ENCODE assay signal across 1 cellular context in the genomic region with DNA sequence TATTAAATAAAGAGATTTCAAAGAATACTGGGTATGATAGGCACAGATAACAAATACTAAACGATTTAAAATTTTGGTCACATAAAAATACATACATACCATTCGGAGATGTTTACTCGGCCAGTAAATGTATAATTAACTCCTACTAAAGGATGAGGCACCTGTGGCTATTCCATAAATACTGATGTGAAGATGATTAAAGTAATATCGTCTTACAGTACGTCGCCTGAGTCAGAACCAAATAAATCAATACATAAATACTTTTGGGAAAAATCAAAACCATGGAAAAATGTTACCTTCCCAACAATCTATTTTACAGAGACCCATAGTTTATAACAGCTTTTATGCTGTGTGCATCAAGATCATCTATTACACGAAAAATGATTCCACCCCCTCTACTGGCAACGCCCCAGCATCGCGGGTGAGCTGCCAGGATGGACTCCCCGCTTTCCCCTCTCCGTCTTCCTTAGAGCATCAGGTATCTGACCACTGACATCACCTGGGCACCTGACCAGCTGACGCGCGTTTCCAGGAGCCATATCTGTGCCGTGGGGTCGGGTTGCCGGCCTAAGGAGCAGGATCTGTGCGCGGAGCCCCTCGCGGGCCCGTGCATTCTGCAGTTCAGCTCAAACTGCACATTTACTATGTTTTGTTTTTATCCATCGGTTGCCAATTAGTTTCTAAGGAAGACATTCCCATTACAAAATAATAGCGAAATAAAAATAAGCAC.
A peak's percentile ranks its signal among the peaks of the same experiment; 100 is the strongest.
TF ChIP-seq lines count a peak whose summit lies in the region.

No MANE protein-coding gene starts in this region.

TF ChIP-seq in neural cell, 6 proteins besides CTCF, POLR2A, EP300 and RAD21 (continued from another document):
- TF ChIP-seq REST (IDR thresholded peaks at IDR 0.05; ENCODE audit: borderline replicate concordance): no peak
- TF ChIP-seq EZH2 (IDR thresholded peaks at IDR 0.05; ENCODE audit: borderline replicate concordance, insufficient read depth, low read length, poor library complexity, severe bottlenecking): no peak
- TF ChIP-seq POLR2AphosphoS5 (IDR thresholded peaks at IDR 0.05): peak; percentile 95
- peak; percentile 76 for TF ChIP-seq SMC3 (conservative IDR thresholded peaks at IDR 0.05; ENCODE audit: poor library complexity)
- TF ChIP-seq TAF1 (IDR thresholded peaks at IDR 0.05; ENCODE audit: low read depth): peak; percentile 31
